In the genomic region with DNA sequence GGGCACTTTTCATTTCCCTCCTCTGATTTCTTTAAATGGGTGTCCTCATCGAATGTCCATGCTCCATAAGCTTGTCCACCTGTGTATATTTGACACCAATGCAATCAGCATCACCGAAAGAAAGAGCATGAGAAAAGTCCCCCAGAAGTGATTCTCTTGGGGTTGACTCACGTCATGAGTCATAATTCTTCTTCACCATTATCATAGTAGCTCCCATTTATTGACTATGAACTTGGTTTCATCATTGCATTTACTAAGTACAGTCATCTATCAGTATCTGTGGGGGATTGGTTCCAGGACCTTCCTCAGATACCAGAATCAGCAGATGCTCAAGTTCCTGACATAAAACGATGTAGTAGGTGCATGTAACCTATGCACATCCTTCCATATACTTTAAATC, we compare ENCODE assay signal across 15 cellular contexts.
DNase-seq lines count a peak whose midpoint lies in the region; ATAC-seq and TF ChIP-seq lines count a peak whose summit lies in the region.
"Had no signal": no experiment of that assay in that cellular context is flagged by ENCODE, and none has a peak within 500 bp of the region (broad histone marks: within the 10 kb centered on the region; RNA-seq: fewer than 3 reads in every experiment).

No MANE protein-coding gene starts in this region.

- ATAC-seq in activated CD4-positive, CD25-positive, alpha-beta regulatory T cell treated with anti-CD3 and anti-CD28 coated beads, Interleukin-2, amount 50 U/mL, for 24 hours, result peak; percentile 66
- ATAC-seq in HG03378 (IDR thresholded peaks at IDR 0.05; ENCODE audit: unreplicated experiment) (peak; percentile 57), esophagus mucosa (no peak)
- ATAC-seq in activated naive CD8-positive, alpha-beta T cell treated with anti-CD3 and anti-CD28 coated beads, Interleukin-2, amount 50 U/mL, for 24 hours, result peak; percentile 65

- H3K27me3 Mint-ChIP-seq in activated naive CD8-positive, alpha-beta T cell treated with anti-CD3 and anti-CD28 coated beads, Interleukin-2, amount 50 U/mL, for 24 hours, result no peaks in the 10 kb centered on the region
- no peaks in the 10 kb centered on the region; the same call in 1 of the 2 replicates for H3K27me3 Mint-ChIP-seq in HFFc6 (ENCODE audit: insufficient read depth)
- H3K27me3 Mint-ChIP-seq: IgD-negative memory B cell, memory B cell had no signal

- H4K20me1 ChIP-seq in osteoblast (ENCODE audit: insufficient read depth, low read length), result no peaks in the 10 kb centered on the region

- peaks cover 56% of the 10 kb centered on the region for H3K4me1 Mint-ChIP-seq in activated naive CD8-positive, alpha-beta T cell treated with anti-CD3 and anti-CD28 coated beads, Interleukin-2, amount 50 U/mL, for 24 hours
- H3K4me1 Mint-ChIP-seq in HFFc6 (ENCODE audit: low read depth), result peaks cover 18% of the 10 kb centered on the region; the same call in 1 of the 2 replicates

- peaks cover 38% of the 10 kb centered on the region for H3K4me1 ChIP-seq in osteoblast (ENCODE audit: insufficient read depth, low read length)

- no peaks in the 10 kb centered on the region for H3K36me3 ChIP-seq in osteoblast (ENCODE audit: insufficient read depth, low read length)

- no peaks in the 10 kb centered on the region for H3K9me3 Mint-ChIP-seq in activated naive CD8-positive, alpha-beta T cell treated with anti-CD3 and anti-CD28 coated beads, Interleukin-2, amount 50 U/mL, for 24 hours
- H3K9me3 Mint-ChIP-seq in HFFc6, result peaks cover 33% of the 10 kb centered on the region
- H3K9me3 Mint-ChIP-seq: activated CD4-positive, alpha-beta memory T cell treated with anti-CD3 and anti-CD28 coated beads for 36 hours; IgD-negative memory B cell; memory B cell had no signal

- TF ChIP-seq CTCF in osteoblast (IDR thresholded peaks at IDR 0.05; ENCODE audit: extremely low read depth, low read depth, low read length), result no peak
- no peak for TF ChIP-seq CTCF in HFFc6 (IDR thresholded peaks at IDR 0.05)

- H3K4me3 ChIP-seq in osteoblast (ENCODE audit: insufficient read depth, low read length), result no peak overlapping the region
- H3K4me3 ChIP-seq: smooth muscle cell had no signal

- no peak overlapping the region for H2AFZ ChIP-seq in osteoblast (ENCODE audit: low read length)

- no peaks in the 10 kb centered on the region for H3K79me2 ChIP-seq in osteoblast (ENCODE audit: insufficient read depth, low read length)

- no peak overlapping the region for H3K4me2 ChIP-seq in osteoblast (ENCODE audit: insufficient read depth, low read length)
- H3K4me2 ChIP-seq: smooth muscle cell had no signal

- no peaks in the 10 kb centered on the region for H3K27me3 ChIP-seq in osteoblast (ENCODE audit: insufficient read depth, low read length)

- H3K27ac ChIP-seq in osteoblast (ENCODE audit: low read depth, low read length), result no peak overlapping the region

- H3K36me3 Mint-ChIP-seq in activated naive CD8-positive, alpha-beta T cell treated with anti-CD3 and anti-CD28 coated beads, Interleukin-2, amount 50 U/mL, for 24 hours (ENCODE audit: low read depth), result no peaks in the 10 kb centered on the region
- no peaks in the 10 kb centered on the region for H3K36me3 Mint-ChIP-seq in HFFc6 (ENCODE audit: low read depth)
- H3K36me3 Mint-ChIP-seq: activated CD4-positive, alpha-beta memory T cell treated with anti-CD3 and anti-CD28 coated beads for 36 hours; IgD-negative memory B cell; memory B cell had no signal

- H3K4me3 Mint-ChIP-seq in activated naive CD8-positive, alpha-beta T cell treated with anti-CD3 and anti-CD28 coated beads, Interleukin-2, amount 50 U/mL, for 24 hours, result no peak overlapping the region
- H3K4me3 Mint-ChIP-seq in HFFc6, result no peak overlapping the region
- H3K4me3 Mint-ChIP-seq: activated CD4-positive, alpha-beta memory T cell treated with anti-CD3 and anti-CD28 coated beads for 36 hours; IgD-negative memory B cell; memory B cell had no signal

- no peaks in the 10 kb centered on the region for H3K9me3 ChIP-seq in osteoblast (ENCODE audit: low read depth, low read length)

- H3K27ac Mint-ChIP-seq in activated naive CD8-positive, alpha-beta T cell treated with anti-CD3 and anti-CD28 coated beads, Interleukin-2, amount 50 U/mL, for 24 hours, result peak overlapping the region; percentile 67
- no peak overlapping the region for H3K27ac Mint-ChIP-seq in HFFc6
- H3K27ac Mint-ChIP-seq: activated CD4-positive, alpha-beta memory T cell treated with anti-CD3 and anti-CD28 coated beads for 36 hours; IgD-negative memory B cell; memory B cell had no signal

- DNase-seq in activated CD4-positive, CD25-positive, alpha-beta regulatory T cell (lab: John Stamatoyannopoulos, UW), result no peak
- DNase-seq in activated naive CD8-positive, alpha-beta T cell treated with anti-CD3 and anti-CD28 coated beads, Interleukin-2, amount 50 U/mL, for 24 hours, result no peak
- DNase-seq in osteoblast (ENCODE audit: insufficient read length, low spot score, missing footprints), result peak; percentile 85
- DNase-seq in HFFc6, result no peak
- DNase-seq in CD1c-positive myeloid dendritic cell (ENCODE audit: extremely low spot score), result no peak
- DNase-seq: activated CD4-positive, alpha-beta memory T cell treated with anti-CD3 and anti-CD28 coated beads for 36 hours; COR-L47; cortex of kidney; NCI-H1417 treated with DMSO at 0.1 percent for 48 hours had no signal
